Comparison of ENCODE assay signal across 24 cellular contexts in the genomic region with DNA sequence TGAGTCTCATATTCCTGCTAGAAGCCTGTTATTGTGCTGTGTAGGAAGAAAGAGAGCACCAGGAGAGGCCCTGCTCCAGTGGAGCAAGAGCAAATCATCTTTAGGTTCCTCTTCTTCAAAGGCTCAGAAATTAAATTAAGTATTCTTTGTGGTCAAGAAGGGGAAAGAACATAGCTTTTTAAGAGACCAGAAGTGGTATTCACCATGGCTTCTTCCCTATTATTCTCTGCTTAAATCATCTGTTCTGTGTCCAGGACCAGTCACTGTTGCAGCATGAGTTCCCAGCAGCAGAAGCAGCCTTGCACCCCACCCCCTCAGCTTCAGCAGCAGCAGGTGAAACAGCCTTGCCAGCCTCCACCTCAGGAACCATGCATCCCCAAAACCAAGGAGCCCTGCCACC. TPM values are rescaled to one million over a fixed set of nuclear protein-coding genes. Genes with fewer than 3 reads are reported as not detected.
DNase-seq lines count a peak whose midpoint lies in the region; ATAC-seq, FAIRE-seq and TF ChIP-seq lines count a peak whose summit lies in the region.
"Had no signal": no experiment of that assay in that cellular context is flagged by ENCODE, and none has a peak within 500 bp of the region (broad histone marks: within the 10 kb centered on the region; RNA-seq: fewer than 3 reads in every experiment).

No MANE protein-coding gene starts in this region.

- H3K4me3 ChIP-seq in bronchial epithelial cell (ENCODE audit: low read depth, low read length) (peak overlapping the region; percentile 39), keratinocyte (ENCODE audit: control insufficient read depth in 2 of 3, extremely low read depth in 1 of 3, insufficient read depth in 2 of 3, low read depth in 1 of 3, low read length in 3 of 3) (peak overlapping the region in 2 of 3 experiments; percentile 22 to 58)
- H3K4me3 ChIP-seq: SJSA1 had no signal

- no peak overlapping the region for H2AFZ ChIP-seq in keratinocyte (ENCODE audit: control insufficient read depth, low read length)

- peak; percentile 60 for DNase-seq in DMS79 (lab: John Stamatoyannopoulos, UW)
- peak; percentile 90 for DNase-seq in NOMO-1 treated with DMSO at 0.1 percent for 48 hours (lab: John Stamatoyannopoulos, UW; ENCODE audit: unreplicated experiment)
- DNase-seq in bronchial epithelial cell (ENCODE audit: low read depth) = no peak
- DNase-seq in keratinocyte (ENCODE audit: low read depth, low spot score) = no peak
- DNase-seq in NCI-H2196 (lab: John Stamatoyannopoulos, UW; ENCODE audit: unreplicated experiment) = no peak
- no peak for DNase-seq in HCEC 1CT
- no peak for DNase-seq in GM19240 (ENCODE audit: insufficient read length, low spot score)
- DNase-seq: Caco-2; CD4-positive, CD25-positive, alpha-beta regulatory T cell; DMS 273 treated with DMSO at 0.1 percent for 48 hours; H9; KG1; NCI-H1694 treated with DMSO at 0.1 percent for 48 hours; NCI-H2081 treated with DMSO at 0.1 percent for 48 hours; NCI-H2171 treated with DMSO at 0.1 percent for 48 hours; NCI-H446 had no signal

- no peaks in the 10 kb centered on the region for H4K20me1 ChIP-seq in keratinocyte (ENCODE audit: control insufficient read depth, extremely low read depth, insufficient read depth, low read length)

- no peak overlapping the region for H3K27ac ChIP-seq in keratinocyte (ENCODE audit: control insufficient read depth, insufficient read depth, low read length)
- H3K27ac ChIP-seq: SJSA1 had no signal

- H3K36me3 ChIP-seq in bronchial epithelial cell (ENCODE audit: control insufficient read depth, insufficient read depth, low read length) (no peaks in the 10 kb centered on the region), keratinocyte (ENCODE audit: control insufficient read depth in 2 of 2, extremely low read depth in 1 of 2, insufficient read depth in 2 of 2, low read length in 2 of 2) (no peaks in the 10 kb centered on the region)
- H3K36me3 ChIP-seq: SJSA1 had no signal

- H3K9ac ChIP-seq in keratinocyte (ENCODE audit: control insufficient read depth, extremely low read depth, insufficient read depth, low read length) = no peak overlapping the region

- H3K4me2 ChIP-seq in keratinocyte (ENCODE audit: control insufficient read depth, extremely low read depth, insufficient read depth, low read depth, low read length) = peak overlapping the region; percentile 77

- ATAC-seq in HG02981 (IDR thresholded peaks at IDR 0.05; ENCODE audit: unreplicated experiment) = no peak
- ATAC-seq: Panc1, Right ventricle myocardium inferior had no signal

- TF ChIP-seq CTCF in bronchial epithelial cell (IDR thresholded peaks at IDR 0.05; ENCODE audit: insufficient read depth, low read length, severe bottlenecking) (no peak), keratinocyte (optimal IDR thresholded peaks at IDR 0.05 in 1 of 3, IDR thresholded peaks at IDR 0.05 in 1 of 3, conservative IDR thresholded peaks at IDR 0.05 in 1 of 3; ENCODE audit: extremely low read depth in 1 of 3, insufficient read depth in 2 of 3, low read length in 3 of 3) (no peak)

- H3K4me1 ChIP-seq in keratinocyte (ENCODE audit: control insufficient read depth, extremely low read depth, insufficient read depth, low read length) = peaks cover 43% of the 10 kb centered on the region
- H3K4me1 ChIP-seq: Caco-2, SJSA1 had no signal

- H3K9me3 ChIP-seq in keratinocyte (ENCODE audit: control insufficient read depth, low read depth, low read length) = no peaks in the 10 kb centered on the region
- H3K9me3 ChIP-seq: Caco-2, SJSA1 had no signal

- FAIRE-seq in bronchial epithelial cell (lab: Jason Lieb, UNC) (no peak), keratinocyte (lab: Jason Lieb, UNC) (no peak)
- FAIRE-seq: A204.1, HTR-8/SVneo had no signal

- dilution Hi-C loops in keratinocyte (cut with MboI; ENCODE audit: extremely low pct_ligation_motif_present, low sequenced_read_pairs) = no loop called here

- H3K9me1 ChIP-seq in keratinocyte (ENCODE audit: control insufficient read depth, extremely low read depth, insufficient read depth, low read length) = no peaks in the 10 kb centered on the region

- no peaks in the 10 kb centered on the region for H3K79me2 ChIP-seq in keratinocyte (ENCODE audit: control insufficient read depth, insufficient read depth, low read length)

- no peaks in the 10 kb centered on the region for H3K27me3 ChIP-seq in bronchial epithelial cell (ENCODE audit: control insufficient read depth, insufficient read depth, low read length)
- no peaks in the 10 kb centered on the region for H3K27me3 ChIP-seq in keratinocyte (ENCODE audit: control insufficient read depth, extremely low read depth, insufficient read depth, low read length)
- H3K27me3 ChIP-seq: SJSA1 had no signal

RNA-seq across cellular contexts. Expression of gene SPRR1B, which starts 1.1 kb away (rescaled TPM):
- total RNA-seq in bronchial epithelial cell = 11.8 and 91.5 TPM in 2 replicates
- 253 to 503 TPM (median 436 TPM) in 3 replicates for polyA plus RNA-seq in keratinocyte
- 1,039 TPM for polyA plus RNA-seq in keratinocyte (2011; ENCODE audit: low read depth)
- 910 and 1,063 TPM in 2 replicates for polyA plus RNA-seq in keratinocyte (2011; cell fraction: cytosol; rRNA removed)
- polyA plus RNA-seq in keratinocyte (2011; cell fraction: nucleus; rRNA removed) = 420 and 493 TPM in 2 replicates
- polyA plus RNA-seq in keratinocyte (2012; ENCODE audit: low replicate concordance) = 765 and 6,417 TPM in 2 replicates
- polyA minus RNA-seq in keratinocyte = 102 to 239 TPM (median 208 TPM) in 3 replicates
- 151 TPM for polyA minus RNA-seq in keratinocyte (2011; cell fraction: cytosol; rRNA and poly(A)+ RNA removed)
- 69.7 and 77.7 TPM in 2 replicates for polyA minus RNA-seq in keratinocyte (2011; cell fraction: nucleus; rRNA and poly(A)+ RNA removed)
- total RNA-seq: Caco-2; CD4-positive, CD25-positive, alpha-beta regulatory T cell; G401; H9; Right ventricle myocardium inferior; SJSA1; T-helper 1 cell treated with Interleukin-12 subunit alpha and Interleukin-12 subunit beta and Interleukin-4 antibody, amounts not matched to agents 30 ng/mL and 1 ng/mL, for 36 hours had no signal
- polyA plus RNA-seq: CD4-positive, CD25-positive, alpha-beta regulatory T cell had no signal

RNA-seq across cellular contexts. Expression of gene SPRR2D, which starts 8.8 kb away (rescaled TPM):
- 2.4 and 15.6 TPM in 2 replicates for total RNA-seq in bronchial epithelial cell
- polyA plus RNA-seq in keratinocyte = 6.6 to 29.4 TPM (median 13.4 TPM) in 3 replicates
- 108 TPM for polyA plus RNA-seq in keratinocyte (2011; ENCODE audit: low read depth)
- polyA plus RNA-seq in keratinocyte (2011; cell fraction: cytosol; rRNA removed) = 28.4 and 78.1 TPM in 2 replicates
- 9.2 and 21.7 TPM in 2 replicates for polyA plus RNA-seq in keratinocyte (2011; cell fraction: nucleus; rRNA removed)
- 41.8 and 1,822 TPM in 2 replicates for polyA plus RNA-seq in keratinocyte (2012; ENCODE audit: low replicate concordance)
- polyA minus RNA-seq in keratinocyte = 12.6 to 23.0 TPM (median 13.5 TPM) in 3 replicates
- polyA minus RNA-seq in keratinocyte (2011; cell fraction: cytosol; rRNA and poly(A)+ RNA removed) = 5.9 TPM
- polyA minus RNA-seq in keratinocyte (2011; cell fraction: nucleus; rRNA and poly(A)+ RNA removed) = 4.9 and 10.1 TPM in 2 replicates
- total RNA-seq: Caco-2; CD4-positive, CD25-positive, alpha-beta regulatory T cell; G401; H9; Right ventricle myocardium inferior; SJSA1; T-helper 1 cell treated with Interleukin-12 subunit alpha and Interleukin-12 subunit beta and Interleukin-4 antibody, amounts not matched to agents 30 ng/mL and 1 ng/mL, for 36 hours had no signal
- polyA plus RNA-seq: CD4-positive, CD25-positive, alpha-beta regulatory T cell had no signal

RNA-seq across cellular contexts. Expression of gene SPRR2A, which starts 25.2 kb away (rescaled TPM):
- 1.3 and 3.8 TPM in 2 replicates for total RNA-seq in bronchial epithelial cell
- polyA plus RNA-seq in keratinocyte = 4.7 to 21.5 TPM (median 5.5 TPM) in 3 replicates
- 10.1 TPM for polyA plus RNA-seq in keratinocyte (2011; ENCODE audit: low read depth)
- 12.4 and 22.7 TPM in 2 replicates for polyA plus RNA-seq in keratinocyte (2011; cell fraction: cytosol; rRNA removed)
- 4.5 and 7.2 TPM in 2 replicates for polyA plus RNA-seq in keratinocyte (2011; cell fraction: nucleus; rRNA removed)
- polyA plus RNA-seq in keratinocyte (2012; ENCODE audit: low replicate concordance) = 9.8 and 109 TPM in 2 replicates
- 2.4 to 25.5 TPM (median 6.2 TPM) in 3 replicates for polyA minus RNA-seq in keratinocyte
- polyA minus RNA-seq in keratinocyte (2011; cell fraction: cytosol; rRNA and poly(A)+ RNA removed) = 3.5 TPM
- 2.0 and 2.7 TPM in 2 replicates for polyA minus RNA-seq in keratinocyte (2011; cell fraction: nucleus; rRNA and poly(A)+ RNA removed)
- total RNA-seq: Caco-2; CD4-positive, CD25-positive, alpha-beta regulatory T cell; G401; H9; Right ventricle myocardium inferior; SJSA1; T-helper 1 cell treated with Interleukin-12 subunit alpha and Interleukin-12 subunit beta and Interleukin-4 antibody, amounts not matched to agents 30 ng/mL and 1 ng/mL, for 36 hours had no signal
- polyA plus RNA-seq: CD4-positive, CD25-positive, alpha-beta regulatory T cell had no signal

RNA-seq across cellular contexts. Expression of gene SPRR3, which starts 30.5 kb away (rescaled TPM):
- 136 and 342 TPM in 2 replicates for total RNA-seq in bronchial epithelial cell
- 2.9 to 8.3 TPM (median 5.4 TPM) in 3 replicates for polyA plus RNA-seq in keratinocyte
- 90.3 TPM for polyA plus RNA-seq in keratinocyte (2011; ENCODE audit: low read depth)
- 14.4 and 41.9 TPM in 2 replicates for polyA plus RNA-seq in keratinocyte (2011; cell fraction: cytosol; rRNA removed)
- polyA plus RNA-seq in keratinocyte (2011; cell fraction: nucleus; rRNA removed) = 20.8 and 30.1 TPM in 2 replicates
- 3.3 and 166 TPM in 2 replicates for polyA plus RNA-seq in keratinocyte (2012; ENCODE audit: low replicate concordance)
- polyA minus RNA-seq in keratinocyte = 3.8 to 9.5 TPM (median 4.9 TPM) in 3 replicates
- 4.8 TPM for polyA minus RNA-seq in keratinocyte (2011; cell fraction: cytosol; rRNA and poly(A)+ RNA removed)
- polyA minus RNA-seq in keratinocyte (2011; cell fraction: nucleus; rRNA and poly(A)+ RNA removed) = 7.8 and 12.8 TPM in 2 replicates
- total RNA-seq: CD4-positive, CD25-positive, alpha-beta regulatory T cell; G401; H9; Right ventricle myocardium inferior; SJSA1; T-helper 1 cell treated with Interleukin-12 subunit alpha and Interleukin-12 subunit beta and Interleukin-4 antibody, amounts not matched to agents 30 ng/mL and 1 ng/mL, for 36 hours had no signal
- polyA plus RNA-seq: CD4-positive, CD25-positive, alpha-beta regulatory T cell had no signal

RNA-seq across cellular contexts. Expression of gene SPRR2B, which starts 39.3 kb away (rescaled TPM):
- total RNA-seq in bronchial epithelial cell = not detected in 2 replicates
- 0.45 to 0.48 TPM in 2 of 3 replicates, not detected in the other for polyA plus RNA-seq in keratinocyte
- polyA plus RNA-seq in keratinocyte (2011; ENCODE audit: low read depth) = 18.4 TPM
- polyA plus RNA-seq in keratinocyte (2011; cell fraction: cytosol; rRNA removed) = 0.50 TPM in 1 of 2 replicates, not detected in the other
- polyA plus RNA-seq in keratinocyte (2011; cell fraction: nucleus; rRNA removed) = 0.42 TPM in 1 of 2 replicates, not detected in the other
- 0.65 and 152 TPM in 2 replicates for polyA plus RNA-seq in keratinocyte (2012; ENCODE audit: low replicate concordance)
- polyA minus RNA-seq in keratinocyte = 0.73 TPM in 1 of 3 replicates, not detected in the others
- not detected for polyA minus RNA-seq in keratinocyte (2011; cell fraction: cytosol; rRNA and poly(A)+ RNA removed)
- polyA minus RNA-seq in keratinocyte (2011; cell fraction: nucleus; rRNA and poly(A)+ RNA removed) = not detected in 2 replicates
- total RNA-seq: Caco-2; CD4-positive, CD25-positive, alpha-beta regulatory T cell; G401; H9; Right ventricle myocardium inferior; SJSA1; T-helper 1 cell treated with Interleukin-12 subunit alpha and Interleukin-12 subunit beta and Interleukin-4 antibody, amounts not matched to agents 30 ng/mL and 1 ng/mL, for 36 hours had no signal
- polyA plus RNA-seq: CD4-positive, CD25-positive, alpha-beta regulatory T cell had no signal

Comparison
In these comparisons a context has a peak if more than half of its experiments do, and no peak if none do; other contexts are left out.
1. DNase-seq: peak in DMS79 (single experiment) and NOMO-1 treated with DMSO at 0.1 percent for 48 hours (single experiment); none in bronchial epithelial cell (single experiment), keratinocyte (single experiment), NCI-H2196 (single experiment), HCEC 1CT (single experiment) and GM19240 (single experiment).